8 cellular contexts compared by ENCODE assay signal in the genomic region with DNA sequence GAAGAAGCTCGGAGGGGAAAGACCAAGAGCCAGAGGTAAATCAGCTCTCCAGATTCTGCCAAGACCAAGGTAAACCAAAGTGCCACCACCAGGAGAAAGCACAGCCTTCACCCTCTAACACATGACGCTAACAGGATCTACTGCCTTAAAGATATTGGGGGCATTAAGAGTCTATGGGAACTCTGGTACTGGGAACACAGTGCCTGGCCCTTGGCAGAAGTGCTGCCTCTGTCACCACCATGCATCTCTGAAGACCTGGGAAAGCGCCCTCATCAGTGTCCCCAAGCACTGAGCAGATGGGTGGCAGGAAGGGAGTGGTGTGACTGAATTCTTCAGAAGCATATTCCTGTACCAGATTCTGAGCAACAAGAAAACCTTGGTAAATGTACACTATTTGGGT. TPM values are rescaled to one million over a fixed set of nuclear protein-coding genes. Genes with fewer than 3 reads are reported as not detected.
DNase-seq lines count a peak whose midpoint lies in the region; ATAC-seq and TF ChIP-seq lines count a peak whose summit lies in the region.

No MANE protein-coding gene starts in this region.

- POLR2A ChIA-PET in MCF 10A (lab: Yijun Ruan, JAX), result interaction anchor here (0.6 to 1.3 kb wide), 8 partner anchors 16 to 105 kb away, joined by 3 to 5 read pairs (median 3); a partner anchor contains a TSS

- H3K27ac Mint-ChIP-seq in MCF 10A (ENCODE audit: low read depth, unreplicated experiment), result peak overlapping the region; percentile 75

- H3K4me3 ChIP-seq in cardiac muscle cell, result peak overlapping the region; percentile 43
- peak overlapping the region; percentile 72 for H3K4me3 ChIP-seq in mesodermal cell (ENCODE audit: extremely low read depth, insufficient read depth, low read length, poor library complexity, severe bottlenecking)
- H3K4me3 ChIP-seq in tibial nerve, result peak overlapping the region in 3 of 4 donors; percentile 69 to 97 (median 69)

- H3K4me3 Mint-ChIP-seq in MCF 10A (ENCODE audit: unreplicated experiment), result peak overlapping the region; percentile 88

- H3K4me1 ChIP-seq in cardiac muscle cell (ENCODE audit: low read depth) (peaks cover 8% of the 10 kb centered on the region), mesodermal cell (ENCODE audit: control insufficient read depth, insufficient read depth, low read length, poor library complexity, severe bottlenecking) (peaks cover 8% of the 10 kb centered on the region), tibial nerve (peaks cover 0 to 26% (median 9%) of the 10 kb centered on the region in 4 donors)

- peaks cover 37% of the 10 kb centered on the region for H3K4me1 Mint-ChIP-seq in MCF 10A (ENCODE audit: insufficient read depth, unreplicated experiment)

- ATAC-seq in Right ventricle myocardium inferior, result no peak
- ATAC-seq in omental fat pad (ENCODE audit: low FRiP score), result no peak

- no peaks in the 10 kb centered on the region for H3K27me3 Mint-ChIP-seq in MCF 10A (ENCODE audit: insufficient read depth, unreplicated experiment)

- no peak for TF ChIP-seq EP300 in tibial nerve (IDR thresholded peaks at IDR 0.05)

- no peaks in the 10 kb centered on the region for H3K9me3 Mint-ChIP-seq in MCF 10A (ENCODE audit: unreplicated experiment)

- H3K27me3 ChIP-seq in cardiac muscle cell (no peaks in the 10 kb centered on the region), tibial nerve (no peaks in the 10 kb centered on the region)

- no TSS peak for BruUV-seq in MCF 10A (replicated peaks; lab: Mats Ljungman, UMichigan)

- no peak for TF ChIP-seq CTCF in cardiac muscle cell (IDR thresholded peaks at IDR 0.05; ENCODE audit: low read depth, low read length)
- TF ChIP-seq CTCF in MCF 10A (IDR thresholded peaks at IDR 0.05; ENCODE audit: unreplicated experiment), result no peak
- TF ChIP-seq CTCF in tibial nerve (IDR thresholded peaks at IDR 0.05), result no peak
- no peak for TF ChIP-seq CTCF in omental fat pad (IDR thresholded peaks at IDR 0.05)

- TF ChIP-seq POLR2A in tibial nerve (IDR thresholded peaks at IDR 0.05), result no peak

- H3K36me3 ChIP-seq in cardiac muscle cell, result peaks cover 11% of the 10 kb centered on the region
- peaks cover 37% of the 10 kb centered on the region for H3K36me3 ChIP-seq in mesodermal cell (ENCODE audit: control insufficient read depth, insufficient read depth, low read length)
- peaks cover 0 to 15% (median 0%) of the 10 kb centered on the region in 3 donors for H3K36me3 ChIP-seq in tibial nerve

- peaks cover 43% of the 10 kb centered on the region for H3K36me3 Mint-ChIP-seq in MCF 10A (ENCODE audit: insufficient read depth, unreplicated experiment)

- H3K9me3 ChIP-seq in cardiac muscle cell (ENCODE audit: low read depth) (no peaks in the 10 kb centered on the region), mesodermal cell (ENCODE audit: control insufficient read depth, low read length) (no peaks in the 10 kb centered on the region), tibial nerve (no peaks in the 10 kb centered on the region)

- H3K27ac ChIP-seq in cardiac muscle cell, result peak overlapping the region; percentile 74
- no peak overlapping the region for H3K27ac ChIP-seq in mesodermal cell (ENCODE audit: low read depth, low read length, severe bottlenecking)
- peak overlapping the region in 2 of 4 donors; percentile 80 to 82 for H3K27ac ChIP-seq in tibial nerve

- intact Hi-C loops in Right ventricle myocardium inferior (cut with DNase I) (no loop called here), MCF 10A (cut with micrococcal nuclease) (no loop called here)

- CTCF ChIA-PET in MCF 10A (lab: Yijun Ruan, JAX), result interaction anchor here (0.7 to 1.7 kb wide), 5 partner anchors 9 to 125 kb away, joined by 3 to 4 read pairs (median 3); no protein-coding TSS in a partner anchor

- no peak for DNase-seq in cardiac muscle cell (ENCODE audit: low read depth in 1 of 2, low spot score in 1 of 2)
- DNase-seq in Right ventricle myocardium inferior (ENCODE audit: missing footprints), result no peak
- no peak for DNase-seq in MCF 10A (ENCODE audit: unreplicated experiment)
- DNase-seq in tibial nerve (ENCODE audit: low spot score in 2 of 2), result no peak
- no peak for DNase-seq in omental fat pad (ENCODE audit: low spot score)
- DNase-seq in COLO829 (ENCODE audit: low spot score), result no peak
- DNase-seq in COR-L47 (lab: John Stamatoyannopoulos, UW), result no peak

- WGBS in mesodermal cell (ENCODE audit: insufficient coverage in 2 of 2), 2 experiments, result 83 to 100% methylated on average over 1 of the region's 3 CpGs
- 87 to 89% methylated on average over 3 of the region's 3 CpGs for WGBS in tibial nerve, 2 donors

RNA-seq across cellular contexts. Expression of a gene that starts 1.3 kb away (rescaled TPM):
- 80.7 and 89.1 TPM in 2 replicates for total RNA-seq in cardiac muscle cell
- polyA plus RNA-seq in cardiac muscle cell, result 63.8 and 115 TPM in 2 replicates
- total RNA-seq in Right ventricle myocardium inferior, result 53.7 TPM
- 35.2 and 39.2 TPM in 2 replicates for total RNA-seq in MCF 10A (2022)
- 32.2 TPM for polyA plus RNA-seq in mesodermal cell (2013, experiment 1 of 2)
- 33.9 TPM for polyA plus RNA-seq in mesodermal cell (2013, experiment 2 of 2)
- total RNA-seq in tibial nerve, result 10 to 100 TPM; 15.9 to 53.1 (median 24.7) TPM
- 10 to 100 TPM; 17.2 to 58.7 (median 35.5) TPM for total RNA-seq in omental fat pad

RNA-seq across cellular contexts. Expression of a gene that starts 4.4 kb away (rescaled TPM):
- total RNA-seq in cardiac muscle cell, result not detected in 2 replicates
- polyA plus RNA-seq in cardiac muscle cell, result not detected in 2 replicates
- not detected for total RNA-seq in Right ventricle myocardium inferior
- total RNA-seq in MCF 10A (2022), result not detected in 2 replicates
- not detected for polyA plus RNA-seq in mesodermal cell (2013, experiment 1 of 2)
- polyA plus RNA-seq in mesodermal cell (2013, experiment 2 of 2), result not detected
- total RNA-seq in tibial nerve, result not detected
- total RNA-seq in omental fat pad, result not detected
